ENCODE assay signal across 8 cellular contexts in genomic region chr18:35497006-35497333, GRCh38. TPM values are rescaled to one million over a fixed set of nuclear protein-coding genes. Genes with fewer than 3 reads are reported as not detected.
A peak's percentile ranks its signal among the peaks of the same experiment; 100 is the strongest.
DNase-seq lines count a peak whose midpoint lies in the region; ATAC-seq and TF ChIP-seq lines count a peak whose summit lies in the region.

No MANE protein-coding gene starts in this region.

- ATAC-seq in GM21717 (IDR thresholded peaks at IDR 0.05; ENCODE audit: unreplicated experiment) (peak; percentile 24), left lung (peak; percentile 54), thoracic aorta (ENCODE audit: insufficient number of reproducible peaks, low FRiP score, low read depth) (peak; percentile 34)

- H3K27me3 ChIP-seq in GM06990 (replicated peaks; ENCODE audit: control insufficient read depth, insufficient read depth, low read length) = no peaks in the 10 kb centered on the region
- no peaks in the 10 kb centered on the region for H3K27me3 ChIP-seq in brain microvascular endothelial cell (replicated peaks)
- no peaks in the 10 kb centered on the region for H3K27me3 ChIP-seq in left lung
- H3K27me3 ChIP-seq in thoracic aorta (replicated peaks; ENCODE audit: insufficient read depth) = no peaks in the 10 kb centered on the region

- H3K27ac ChIP-seq in brain microvascular endothelial cell (peak overlapping the region; percentile 97), left lung (peak overlapping the region; percentile 95 to 97), thoracic aorta (peak overlapping the region; percentile 93 to 95)

- intact Hi-C loops in left lung (cut with DNase I) = no loop called here

- TF ChIP-seq CTCF in GM06990 (IDR thresholded peaks at IDR 0.05; ENCODE audit: insufficient read depth, low read length, poor library complexity, severe bottlenecking) (no peak), LNCaP clone FGC (IDR thresholded peaks at IDR 0.05; ENCODE audit: control insufficient read depth, extremely low read depth, insufficient read depth) (no peak), brain microvascular endothelial cell (IDR thresholded peaks at IDR 0.05; ENCODE audit: low read depth, low read length, missing control alignments) (no peak), left lung (IDR thresholded peaks at IDR 0.05) (no peak), thoracic aorta (IDR thresholded peaks at IDR 0.05) (no peak), GM10248 (IDR thresholded peaks at IDR 0.05; ENCODE audit: control extremely low read depth, extremely low read depth, low read depth, missing control alignments) (no peak)

- H3K4me1 ChIP-seq in left lung (peaks cover 14 to 35% of the 10 kb centered on the region in 2 donors), thoracic aorta (ENCODE audit: control insufficient read depth in 1 of 2, low read depth in 2 of 2) (peaks cover 10 to 16% of the 10 kb centered on the region in 2 donors)

- H3K9me3 ChIP-seq in left lung = no peaks in the 10 kb centered on the region
- H3K9me3 ChIP-seq in thoracic aorta = no peaks in the 10 kb centered on the region

- in situ Hi-C loops in brain microvascular endothelial cell (cut with HindIII; ENCODE audit: low pct_ligation_motif_present, low sequenced_read_pairs) = no loop called here

- H3K36me3 ChIP-seq in GM06990 (ENCODE audit: control insufficient read depth, insufficient read depth, low read length) (no peaks in the 10 kb centered on the region), brain microvascular endothelial cell (replicated peaks) (no peaks in the 10 kb centered on the region), left lung (no peaks in the 10 kb centered on the region), thoracic aorta (no peaks in the 10 kb centered on the region)

- H3K4me3 ChIP-seq in GM06990 (replicated peaks; ENCODE audit: low read depth, low read length) (peak overlapping the region; percentile 81), LNCaP clone FGC (ENCODE audit: low read depth, low read length) (peak overlapping the region; percentile 72), brain microvascular endothelial cell (ENCODE audit: low read depth, low read length) (peak overlapping the region; percentile 80), left lung (peak overlapping the region; percentile 55 to 67), thoracic aorta (peak overlapping the region; percentile 89)

- no peak for DNase-seq in GM06990 (ENCODE audit: extremely low read depth, insufficient read length)
- no peak for DNase-seq in LNCaP clone FGC (ENCODE audit: low read depth)
- peak; percentile 49 for DNase-seq in brain microvascular endothelial cell
- no peak for DNase-seq in left lung
- DNase-seq in thoracic aorta (ENCODE audit: low spot score) = no peak
- no peak for DNase-seq in GM10248 (ENCODE audit: extremely low spot score)
- DNase-seq in CD1c-positive myeloid dendritic cell (ENCODE audit: extremely low spot score) = no peak

- POLR2A ChIA-PET in GM10248 (lab: Yijun Ruan, JAX) = interaction anchor here (2.0 kb wide), 1 partner anchor 18 kb away, joined by 7 read pairs; no protein-coding TSS in a partner anchor

- CTCF ChIA-PET in GM10248 (lab: Yijun Ruan, JAX) = interaction anchor here (1.2 to 3.6 kb wide), 3 partner anchors 15 to 19 kb away, joined by 3 to 16 read pairs (median 5); no protein-coding TSS in a partner anchor

RNA-seq across cellular contexts. Expression of gene INO80C, which starts 0.8 kb away (rescaled TPM):
- total RNA-seq in left lung (10 to 100 TPM; 27.0 to 28.0 TPM), thoracic aorta (1 to 10 TPM; 3.0 to 7.3 TPM)
